ENCODE assay signal across 1 cellular context in genomic region chr10:131176324-131176723, GRCh38.
TF ChIP-seq lines count a peak whose summit lies in the region.

No MANE protein-coding gene starts in this region.

TF ChIP-seq in K562, 482 proteins besides CTCF, POLR2A, EP300 and RAD21:
- peak in 1 of 2 experiments; percentile 43; a peak in 1 of 4 replicates for TF ChIP-seq KDM1A (IDR thresholded peaks at IDR 0.05)
